Comparison of ENCODE assay signal across 8 cellular contexts in the genomic region with DNA sequence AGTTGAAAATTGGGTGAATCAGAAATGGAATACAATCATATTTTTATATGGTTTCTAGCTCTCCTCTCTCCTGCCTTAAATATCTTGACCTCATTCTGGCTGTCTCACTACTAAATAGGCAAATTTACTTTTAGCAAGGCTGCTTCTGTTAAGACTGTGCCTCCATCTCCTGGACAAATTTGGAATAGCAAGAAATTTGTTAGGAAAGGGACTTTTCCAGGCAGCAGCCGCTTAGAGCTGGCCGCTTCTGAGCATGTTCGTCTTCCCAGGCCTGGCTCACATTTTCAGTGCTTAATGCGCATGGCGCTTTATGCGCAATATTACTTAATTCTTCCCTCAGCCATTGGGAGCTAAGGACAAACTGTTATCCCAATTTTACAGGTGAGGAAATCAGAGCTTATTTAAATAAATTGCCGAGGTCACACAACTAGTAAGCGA. TPM values are rescaled to one million over a fixed set of nuclear protein-coding genes. Genes with fewer than 3 reads are reported as not detected.
A peak's percentile ranks its signal among the peaks of the same experiment; 100 is the strongest.
DNase-seq lines count a peak whose midpoint lies in the region; ATAC-seq and TF ChIP-seq lines count a peak whose summit lies in the region.

No MANE protein-coding gene starts in this region.

- H3K9me3 ChIP-seq in muscle layer of duodenum (ENCODE audit: control insufficient read depth in 1 of 2, low read length in 2 of 2), result no peaks in the 10 kb centered on the region
- no peaks in the 10 kb centered on the region for H3K9me3 ChIP-seq in uterus

- CTCF ChIA-PET in activated CD8-positive, alpha-beta T cell treated with anti-CD3 and anti-CD28 coated beads for 36 hours (lab: Charles Lee), result interaction anchor here (0.6 to 9.3 kb wide), 54 partner anchors 10 to 574 kb away, joined by 3 to 189 read pairs (median 4); a partner anchor contains a TSS

- no peaks in the 10 kb centered on the region for H3K27me3 ChIP-seq in muscle layer of duodenum (ENCODE audit: low read depth, low read length)
- H3K27me3 ChIP-seq in uterus, result no peaks in the 10 kb centered on the region

- no peak for ATAC-seq in activated CD8-positive, alpha-beta T cell treated with anti-CD3 and anti-CD28 coated beads for 36 hours
- no peak for ATAC-seq in HG03025 (IDR thresholded peaks at IDR 0.05; ENCODE audit: low FRiP score, unreplicated experiment)

- H3K4me3 Mint-ChIP-seq in HFFc6, result peak overlapping the region; percentile 74
- H3K4me3 Mint-ChIP-seq in activated CD8-positive, alpha-beta T cell treated with anti-CD3 and anti-CD28 coated beads for 36 hours, result peak overlapping the region; percentile 51

- DNase-seq in COR-L47 (lab: John Stamatoyannopoulos, UW) (peak; percentile 81), HFFc6 (peak; percentile 90), NCI-H69 (lab: John Stamatoyannopoulos, UW) (peak; percentile 92), fibroblast of gingiva (ENCODE audit: low read depth) (peak; percentile 88), uterus (peak; percentile 74)
- peak; percentile 37 for DNase-seq in activated CD8-positive, alpha-beta T cell treated with anti-CD3 and anti-CD28 coated beads for 36 hours

- peak in 1 of 2 donors; percentile 12 for TF ChIP-seq POLR2A in uterus (IDR thresholded peaks at IDR 0.05)

- H3K4me1 ChIP-seq in muscle layer of duodenum (ENCODE audit: control insufficient read depth in 1 of 2, insufficient read depth in 2 of 2, low read length in 2 of 2) (peaks cover 22 to 27% of the 10 kb centered on the region in 2 donors), uterus (peaks cover 7 to 14% of the 10 kb centered on the region in 2 donors)

- H3K4me3 ChIP-seq in muscle layer of duodenum (ENCODE audit: low read depth in 1 of 2, low read length in 2 of 2) (peak overlapping the region in 1 of 2 donors; percentile 37), uterus (no peak overlapping the region)

- peak overlapping the region; percentile 89 for H3K27ac ChIP-seq in muscle layer of duodenum (ENCODE audit: low read length)
- peak overlapping the region; percentile 72 to 82 for H3K27ac ChIP-seq in uterus

- H3K9me3 Mint-ChIP-seq in HFFc6, result no peaks in the 10 kb centered on the region
- H3K9me3 Mint-ChIP-seq in activated CD8-positive, alpha-beta T cell treated with anti-CD3 and anti-CD28 coated beads for 36 hours, result no peaks in the 10 kb centered on the region

- peaks cover 18% of the 10 kb centered on the region for H3K36me3 Mint-ChIP-seq in HFFc6 (ENCODE audit: low read depth)
- H3K36me3 Mint-ChIP-seq in activated CD8-positive, alpha-beta T cell treated with anti-CD3 and anti-CD28 coated beads for 36 hours (ENCODE audit: low read depth), result peaks cover 26% of the 10 kb centered on the region

- TF ChIP-seq CTCF in HFFc6 (IDR thresholded peaks at IDR 0.05) (peak; percentile 93), uterus (IDR thresholded peaks at IDR 0.05) (peak; percentile 87 to 97 (median 91))
- TF ChIP-seq CTCF in activated CD8-positive, alpha-beta T cell treated with anti-CD3 and anti-CD28 coated beads for 36 hours (IDR thresholded peaks at IDR 0.05), result peak; percentile 83

- H3K27me3 Mint-ChIP-seq in HFFc6 (ENCODE audit: insufficient read depth), result no peaks in the 10 kb centered on the region; the same call in none of the 2 replicates
- H3K27me3 Mint-ChIP-seq in activated CD8-positive, alpha-beta T cell treated with anti-CD3 and anti-CD28 coated beads for 36 hours, result no peaks in the 10 kb centered on the region

- POLR2A ChIA-PET in activated CD8-positive, alpha-beta T cell treated with anti-CD3 and anti-CD28 coated beads for 36 hours (lab: Charles Lee), result interaction anchor here (0.9 to 2.7 kb wide), 8 partner anchors 11 to 342 kb away, joined by 3 to 9 read pairs (median 3); a partner anchor contains a TSS

- intact Hi-C loops in activated CD8-positive, alpha-beta T cell treated with anti-CD3 and anti-CD28 coated beads for 36 hours (cut with micrococcal nuclease), result loop anchor here (5.0 kb wide), 1 partner anchor 244 kb away; no protein-coding TSS in a partner anchor
- intact Hi-C loops in uterus (cut with DNase I; ENCODE audit: low total_unique reads), result loop anchor here (10.0 kb wide), 1 partner anchor 51 kb away; a partner anchor contains a TSS

- H3K4me1 Mint-ChIP-seq in HFFc6 (ENCODE audit: low read depth), result peaks cover 35% of the 10 kb centered on the region
- H3K4me1 Mint-ChIP-seq in activated CD8-positive, alpha-beta T cell treated with anti-CD3 and anti-CD28 coated beads for 36 hours (ENCODE audit: low read depth), result peaks cover 34% of the 10 kb centered on the region

- peaks cover 5 to 15% of the 10 kb centered on the region in 2 donors for H3K36me3 ChIP-seq in muscle layer of duodenum (ENCODE audit: control insufficient read depth in 1 of 2, insufficient read depth in 2 of 2, low read length in 2 of 2)
- no peaks in the 10 kb centered on the region for H3K36me3 ChIP-seq in uterus

- H3K27ac Mint-ChIP-seq in HFFc6, result peak overlapping the region; percentile 77
- peak overlapping the region; percentile 47 for H3K27ac Mint-ChIP-seq in activated CD8-positive, alpha-beta T cell treated with anti-CD3 and anti-CD28 coated beads for 36 hours

RNA-seq across cellular contexts. Expression of a gene that starts 1.7 kb away (rescaled TPM):
- 10 to 100 TPM; 38.9 to 49.8 (median 43.5) TPM for total RNA-seq in HFFc6 (2021; fragmentation: NEBNext Ultra II Directional; extraction: Animal tissue kit (Norgen Biotek cat#: 25700))
- 10 to 100 TPM; 57.8 to 59.7 TPM for total RNA-seq in activated CD8-positive, alpha-beta T cell treated with anti-CD3 and anti-CD28 coated beads for 36 hours
- total RNA-seq in uterus, result 10 to 100 TPM; 28.2 to 36.1 (median 31.2) TPM

RNA-seq across cellular contexts. Expression of a gene that starts 34.5 kb away (rescaled TPM):
- under 1 TPM; 0.14 to 0.43 (median 0.29) TPM for total RNA-seq in HFFc6 (2021; fragmentation: NEBNext Ultra II Directional; extraction: Animal tissue kit (Norgen Biotek cat#: 25700))
- under 1 TPM; 0.56 to 0.85 TPM for total RNA-seq in activated CD8-positive, alpha-beta T cell treated with anti-CD3 and anti-CD28 coated beads for 36 hours
- 10 to 100 TPM in 1 of 4 donors, 1 to 10 TPM in 1, under 1 TPM in 1, not detected in 1; 0.90 to 14.6 (median 2.2) TPM for total RNA-seq in uterus

RNA-seq across cellular contexts. Expression of a gene that starts 51.7 kb away (rescaled TPM):
- 10 to 100 TPM; 38.6 to 44.1 (median 39.7) TPM for total RNA-seq in HFFc6 (2021; fragmentation: NEBNext Ultra II Directional; extraction: Animal tissue kit (Norgen Biotek cat#: 25700))
- total RNA-seq in activated CD8-positive, alpha-beta T cell treated with anti-CD3 and anti-CD28 coated beads for 36 hours, result 10 to 100 TPM; 31.6 to 32.4 TPM
- 100 to 1,000 TPM in 1 of 4 donors, 10 to 100 TPM in 3; 13.5 to 167 (median 47.2) TPM for total RNA-seq in uterus

Comparison
In these comparisons a context has a peak if more than half of its experiments do, and no peak if none do; other contexts are left out.
1. DNase-seq: peak in every context shown above with its lines; median percentile 92 in NCI-H69; 90 in HFFc6; 88 in fibroblast of gingiva; 81 in COR-L47; 74 in uterus; 37 in activated CD8-positive, alpha-beta T cell treated with anti-CD3 and anti-CD28 coated beads for 36 hours.